Comparison of ENCODE assay signal across 8 cellular contexts in genomic region chr9:35115680-35116538, GRCh38. TPM values are rescaled to one million over a fixed set of nuclear protein-coding genes. Genes with fewer than 3 reads are reported as not detected.
DNase-seq lines count a peak whose midpoint lies in the region; ATAC-seq, FAIRE-seq and TF ChIP-seq lines count a peak whose summit lies in the region.

TSS of gene ATOSB (minus strand) at chr9:35115862. CDS start at chr9:35108274, 7,588 bp downstream.

- no peaks in the 10 kb centered on the region for H4K20me1 ChIP-seq in H1 (replicated peaks in 1 of 2; ENCODE audit: control insufficient read depth in 1 of 2, insufficient read depth in 2 of 2, low read length in 2 of 2)

- H3K36me3 ChIP-seq in H1 (ENCODE audit: control insufficient read depth in 2 of 4, insufficient read depth in 4 of 4, low read length in 3 of 4) (no peaks in the 10 kb centered on the region), mesenchymal stem cell (ENCODE audit: control insufficient read depth in 1 of 2, insufficient read depth in 2 of 2, low read depth in 1 of 2, low read length in 2 of 2) (no peaks in the 10 kb centered on the region)

- H3K14ac ChIP-seq in H1 (ENCODE audit: insufficient read length), result no peak within 1 kb of the TSS
- peak within 1 kb of the TSS in 1 of 2 experiments; percentile 94 for H3K14ac ChIP-seq in mesenchymal stem cell (ENCODE audit: low read length in 2 of 2)

- H2BK5ac ChIP-seq in H1 (ENCODE audit: low read depth, low read length) (peak within 1 kb of the TSS; percentile 91), mesenchymal stem cell (ENCODE audit: low read depth, low read length, poor library complexity, severe bottlenecking) (peak within 1 kb of the TSS; percentile 69)

- H3K9me3 ChIP-seq in H1 (ENCODE audit: insufficient read depth in 2 of 2, low read depth in 1 of 2, low read length in 1 of 2), result no peaks in the 10 kb centered on the region
- no peaks in the 10 kb centered on the region for H3K9me3 ChIP-seq in mesenchymal stem cell (ENCODE audit: control insufficient read depth, low read length)

- H3K4me3 ChIP-seq in H1 (ENCODE audit: extremely low read depth in 1 of 4, insufficient read depth in 2 of 4, low read depth in 3 of 4, low read length in 4 of 4), result peak within 1 kb of the TSS; percentile 49 to 83 (median 76)
- H3K4me3 ChIP-seq in mesenchymal stem cell (ENCODE audit: insufficient read depth in 1 of 2, low read depth in 1 of 2, low read length in 2 of 2), result peak within 1 kb of the TSS; percentile 87 to 96

- H3K4ac ChIP-seq in H1 (replicated peaks; ENCODE audit: insufficient read length, low read depth, low read length), result peak within 1 kb of the TSS; percentile 86
- peak within 1 kb of the TSS; percentile 80 to 96 for H3K4ac ChIP-seq in mesenchymal stem cell (ENCODE audit: low read depth in 1 of 2, low read length in 2 of 2)

- no peak for TF ChIP-seq CTCF in H1 (IDR thresholded peaks at IDR 0.05; ENCODE audit: control extremely low read depth in 1 of 3, insufficient read depth in 1 of 3, low read depth in 1 of 3, low read length in 3 of 3)

- H4K8ac ChIP-seq in H1 (ENCODE audit: extremely low read depth, insufficient read depth, low read length), result no peak within 1 kb of the TSS
- H4K8ac ChIP-seq in mesenchymal stem cell (ENCODE audit: low read length), result peak within 1 kb of the TSS; percentile 82

- H3K18ac ChIP-seq in H1 (ENCODE audit: extremely low read depth, low read length), result peak within 1 kb of the TSS; percentile 90
- peak within 1 kb of the TSS; percentile 85 to 96 for H3K18ac ChIP-seq in mesenchymal stem cell (ENCODE audit: low read depth in 1 of 2, low read length in 2 of 2)

- CTCF ChIA-PET in H1 (lab: Charles Lee; ENCODE audit: partially characterized antibody), result interaction anchor here (1.4 to 5.5 kb wide), 12 partner anchors 12 to 357 kb away, joined by 3 to 26 read pairs (median 4); no protein-coding TSS in a partner anchor

- TF ChIP-seq EP300 in H1 (IDR thresholded peaks at IDR 0.05; ENCODE audit: borderline replicate concordance in 1 of 2, low read depth in 2 of 2, low read length in 2 of 2), result 0 out of 3 replicates have a peak, but pooled peaks of 1 of the 2 experiments have one; percentile 12

- H2BK120ac ChIP-seq in H1 (replicated peaks; ENCODE audit: low read depth, low read length), result no peak within 1 kb of the TSS
- H2BK120ac ChIP-seq in mesenchymal stem cell (ENCODE audit: low read depth, low read length), result peak within 1 kb of the TSS; percentile 74

- ATAC-seq in GM21360 (IDR thresholded peaks at IDR 0.05; ENCODE audit: unreplicated experiment), result peak; percentile 45

- no peak within 1 kb of the TSS for H3K56ac ChIP-seq in H1 (replicated peaks; ENCODE audit: insufficient read length, low read depth, low read length)

- no peak within 1 kb of the TSS for H2AK5ac ChIP-seq in H1 (ENCODE audit: low read depth, low read length)
- peak within 1 kb of the TSS; percentile 62 for H2AK5ac ChIP-seq in mesenchymal stem cell (ENCODE audit: low read length, severe bottlenecking)

- H3K23ac ChIP-seq in H1 (ENCODE audit: insufficient read length) (no peak within 1 kb of the TSS), mesenchymal stem cell (ENCODE audit: low read length in 2 of 2) (no peak within 1 kb of the TSS)

- peaks cover 22% of the 10 kb centered on the region for H3K23me2 ChIP-seq in H1 (ENCODE audit: low read depth, low read length)

- DNase-seq in COLO668 (lab: John Stamatoyannopoulos, UW; ENCODE audit: unreplicated experiment), result peak; percentile 91
- peak; percentile 96 for DNase-seq in HT1080 (ENCODE audit: low read depth)
- peak; percentile 100 for DNase-seq in NOMO-1 treated with DMSO at 0.1 percent for 48 hours (lab: John Stamatoyannopoulos, UW; ENCODE audit: unreplicated experiment)
- peak; percentile 78 to 86 (median 81) for DNase-seq in activated CD8-positive, alpha-beta memory T cell treated with anti-CD3 and anti-CD28 coated beads for 48 hours (ENCODE audit: low read depth in 2 of 3, low spot score in 2 of 3)
- DNase-seq in H1 (ENCODE audit: low read depth in 1 of 2, low spot score in 2 of 2), result peak; percentile 99
- peak; percentile 99 for DNase-seq in mesenchymal stem cell
- peak; percentile 82 for DNase-seq in stimulated activated CD8-positive, alpha-beta memory T cell treated with anti-CD3 and anti-CD28 coated beads, Interleukin-12 subunit alpha, Interleukin-12 subunit beta, amount 100 ng/mL, for 4 hours (ENCODE audit: low read depth)

- H3K9ac ChIP-seq in H1 (replicated peaks in 1 of 4; ENCODE audit: extremely low read depth in 1 of 4, low read depth in 3 of 4, low read length in 3 of 4) (peak within 1 kb of the TSS in 3 of 4 experiments; percentile 36 to 63 (median 55); a peak in 6 of 7 replicates), mesenchymal stem cell (ENCODE audit: low read length) (peak within 1 kb of the TSS; percentile 92)

- H2BK20ac ChIP-seq in H1 (ENCODE audit: low read length), result no peak within 1 kb of the TSS

- H3K4me1 ChIP-seq in H1 (replicated peaks in 1 of 4; ENCODE audit: control insufficient read depth in 3 of 4, insufficient read depth in 4 of 4, low read length in 3 of 4) (peaks cover 4 to 19% (median 11%) of the 10 kb centered on the region in 4 experiments; a peak in 6 of 7 replicates), mesenchymal stem cell (ENCODE audit: control insufficient read depth, insufficient read depth, low read depth, low read length) (peaks cover 21% of the 10 kb centered on the region)

- no peaks in the 10 kb centered on the region for H3K79me2 ChIP-seq in H1 (ENCODE audit: control insufficient read depth in 1 of 2, insufficient read depth in 2 of 2, low read length in 2 of 2)

- no peak for FAIRE-seq in H1 (lab: Jason Lieb, UNC)

- H2BK12ac ChIP-seq in H1 (ENCODE audit: low read depth, low read length), result peak within 1 kb of the TSS; percentile 80
- peak within 1 kb of the TSS; percentile 61 to 89 for H2BK12ac ChIP-seq in mesenchymal stem cell (ENCODE audit: low read length in 2 of 2)

- H4K5ac ChIP-seq in H1 (ENCODE audit: insufficient read length, low read depth, low read length), result no peak within 1 kb of the TSS

- H3K4me2 ChIP-seq in H1 (ENCODE audit: insufficient read depth in 1 of 2, low read depth in 2 of 2, low read length in 2 of 2) (peak within 1 kb of the TSS; percentile 53 to 99), mesenchymal stem cell (ENCODE audit: low read length, poor library complexity, severe bottlenecking) (peak within 1 kb of the TSS; percentile 89)

- TF ChIP-seq POLR2A in H1 (IDR thresholded peaks at IDR 0.05; ENCODE audit: control extremely low read depth in 1 of 2, low read depth in 2 of 2, low read length in 2 of 2), result no peak

- H4K91ac ChIP-seq in H1 (replicated peaks; ENCODE audit: insufficient read length, low read length) (peak within 1 kb of the TSS; percentile 27), mesenchymal stem cell (ENCODE audit: low read length) (peak within 1 kb of the TSS; percentile 85)

- POLR2A ChIA-PET in H1 (lab: Charles Lee; ENCODE audit: partially characterized antibody), result interaction anchor here (0.8 to 10.3 kb wide), 5 partner anchors 10 to 46 kb away, joined by 3 to 151 read pairs (median 8); partner anchors contain the start of genes PIGO, STOML2, UNC13B and VCP

- H2AFZ ChIP-seq in H1 (ENCODE audit: low read length) (peak within 1 kb of the TSS; percentile 79; the same call in 1 of the 2 replicates), mesenchymal stem cell (ENCODE audit: low read depth, low read length) (peak within 1 kb of the TSS; percentile 79)

- H3K27me3 ChIP-seq in H1 (replicated peaks in 1 of 4; ENCODE audit: control insufficient read depth in 3 of 4, extremely low read depth in 1 of 4, insufficient read depth in 3 of 4, low read length in 3 of 4) (no peaks in the 10 kb centered on the region), mesenchymal stem cell (ENCODE audit: control insufficient read depth in 1 of 2, insufficient read depth in 1 of 2, low read length in 2 of 2) (no peaks in the 10 kb centered on the region)

- 0 out of 2 replicates have a peak within 1 kb of the TSS, but pooled peaks have one; percentile 61 for H2BK15ac ChIP-seq in H1 (ENCODE audit: low read length)
- peak within 1 kb of the TSS; percentile 82 for H2BK15ac ChIP-seq in mesenchymal stem cell (ENCODE audit: low read depth, poor library complexity, severe bottlenecking)

- H3K27ac ChIP-seq in H1 (ENCODE audit: low read depth, low read length) (peak within 1 kb of the TSS; percentile 76), mesenchymal stem cell (ENCODE audit: low read length, poor library complexity, severe bottlenecking) (peak within 1 kb of the TSS; percentile 93)

- TF ChIP-seq RAD21 in H1 (IDR thresholded peaks at IDR 0.05 in 1 of 2, conservative IDR thresholded peaks at IDR 0.05 in 1 of 2; ENCODE audit: low read depth in 2 of 2, low read length in 2 of 2), result no peak

- H3K79me1 ChIP-seq in H1 (ENCODE audit: low read depth, low read length), result no peaks in the 10 kb centered on the region
- H3K79me1 ChIP-seq in mesenchymal stem cell (replicated peaks; ENCODE audit: low read length, poor library complexity, severe bottlenecking), result peaks cover 2% of the 10 kb centered on the region

- 1% methylated on average over 39 of the region's 54 CpGs; no CpG with 5 or more reads in 1 of the 2 experiments for WGBS in H1 (ENCODE audit: extremely low coverage in 1 of 2, insufficient coverage in 1 of 2, insufficient read length in 1 of 2, insufficient replicate concordance in 2 of 2, low coverage in 1 of 2, low lambda C conversion rate in 2 of 2, missing lambda C conversion rate in 1 of 2), 2 experiments
- WGBS in mesenchymal stem cell, result under 1% methylated on average over 54 of the region's 54 CpGs

TF ChIP-seq in H1, 55 proteins besides CTCF, POLR2A, EP300 and RAD21 (continues in another document):
- TF ChIP-seq GABPA (IDR thresholded peaks at IDR 0.05; ENCODE audit: borderline replicate concordance, insufficient read depth, low read length), result no peak

RNA-seq across cellular contexts. Expression of gene ATOSB, which starts in this region (rescaled TPM):
- total RNA-seq in HT1080 (2014; rRNA removed; shearing (Covaris generic)), result 10.9 and 13.9 TPM in 2 replicates
- 23.4 and 23.7 TPM in 2 replicates for polyA plus RNA-seq in HT1080 (2015; cell fraction: cytosol; rRNA removed)
- 30.7 and 42.4 TPM in 2 replicates for polyA plus RNA-seq in HT1080 (2015; cell fraction: nucleus; rRNA removed)
- total RNA-seq in H1 (2021; fragmentation: NEBNext Ultra II Directional; extraction: Animal tissue kit (Norgen Biotek cat#: 25700)), result 6.4 and 6.9 TPM in 2 replicates
- polyA plus RNA-seq in H1 (2011; rRNA removed), result 10.4 and 13.3 TPM in 2 replicates
- 9.4 TPM for polyA plus RNA-seq in H1 (2011; cell fraction: cytosol; rRNA removed)
- polyA plus RNA-seq in H1 (2011; cell fraction: nucleus; rRNA removed), result 16.3 TPM
- polyA plus RNA-seq in H1 (2012, experiment 1 of 2), result 5.9 to 7.2 TPM (median 6.5 TPM) in 4 replicates
- polyA plus RNA-seq in H1 (2012, experiment 2 of 2), result 6.7 TPM
- polyA plus RNA-seq in H1 (2013, experiment 1 of 2), result 6.5 TPM
- 6.5 TPM for polyA plus RNA-seq in H1 (2013, experiment 2 of 2)
- 4.0 and 5.6 TPM in 2 replicates for polyA minus RNA-seq in H1 (2011; rRNA and poly(A)+ RNA removed)
- polyA minus RNA-seq in H1 (2011; cell fraction: cytosol; rRNA and poly(A)+ RNA removed), result 2.3 TPM
- 4.2 TPM for polyA minus RNA-seq in H1 (2011; cell fraction: nucleus; rRNA and poly(A)+ RNA removed)
- polyA plus RNA-seq in mesenchymal stem cell (2013, experiment 1 of 2), result 43.5 TPM
- 43.3 TPM for polyA plus RNA-seq in mesenchymal stem cell (2013, experiment 2 of 2)

Comparison
In these comparisons a context has a peak if more than half of its experiments do, and no peak if none do; other contexts are left out.
1. Peak in every context shown above with its lines: DNase-seq, ATAC-seq, H3K4me3 ChIP-seq and H3K27ac ChIP-seq.